In genomic region chr1:21263052-21263429, GRCh38 we compare ENCODE assay signal across 10 cellular contexts. TPM values are rescaled to one million over a fixed set of nuclear protein-coding genes. Genes with fewer than 3 reads are reported as not detected.
A peak's percentile ranks its signal among the peaks of the same experiment; 100 is the strongest.
DNase-seq lines count a peak whose midpoint lies in the region; ATAC-seq and TF ChIP-seq lines count a peak whose summit lies in the region.
"Had no signal": no experiment of that assay in that cellular context is flagged by ENCODE, and none has a peak within 500 bp of the region (broad histone marks: within the 10 kb centered on the region; RNA-seq: fewer than 3 reads in every experiment).

No MANE protein-coding gene starts in this region.

- TF ChIP-seq CTCF in colonic mucosa (IDR thresholded peaks at IDR 0.05) (no peak), nephron progenitor cell (IDR thresholded peaks at IDR 0.05) (no peak), tibial nerve (IDR thresholded peaks at IDR 0.05) (no peak)

- H3K36me3 Mint-ChIP-seq in activated T-cell treated with anti-CD3 and anti-CD28 coated beads, Interleukin-2, amount 50 U/mL, for 72 hours (ENCODE audit: insufficient read depth in 2 of 2): peaks cover 15 to 22% of the 10 kb centered on the region in 2 donors
- H3K36me3 Mint-ChIP-seq in nephron progenitor cell (ENCODE audit: low read depth): peaks cover 12% of the 10 kb centered on the region

- no peak for TF ChIP-seq EP300 in tibial nerve (IDR thresholded peaks at IDR 0.05)

- TF ChIP-seq POLR2A in tibial nerve (IDR thresholded peaks at IDR 0.05): peak in 1 of 2 donors; percentile 5

- H3K9me3 ChIP-seq in colonic mucosa (no peaks in the 10 kb centered on the region), tibial nerve (no peaks in the 10 kb centered on the region)

- H3K4me3 ChIP-seq in colonic mucosa: no peak overlapping the region
- H3K4me3 ChIP-seq in tibial nerve: no peak overlapping the region

- H3K27ac Mint-ChIP-seq in activated T-cell treated with anti-CD3 and anti-CD28 coated beads, Interleukin-2, amount 50 U/mL, for 72 hours: peak overlapping the region; percentile 50
- peak overlapping the region; percentile 77 for H3K27ac Mint-ChIP-seq in nephron progenitor cell

- WGBS in tibial nerve, 2 donors: 65 to 77% methylated on average over 10 of the region's 10 CpGs

- ATAC-seq in activated T-cell treated with anti-CD3 and anti-CD28 coated beads, Interleukin-2, amount 50 U/mL, for 72 hours (replicated peaks in 1 of 2): no peak

- no peaks in the 10 kb centered on the region for H3K27me3 ChIP-seq in colonic mucosa
- H3K27me3 ChIP-seq in tibial nerve: no peaks in the 10 kb centered on the region

- H3K9ac ChIP-seq in colonic mucosa (ENCODE audit: low read depth in 2 of 2, low read length in 2 of 2): peak overlapping the region; percentile 30 to 48

- H3K36me3 ChIP-seq in colonic mucosa: peaks cover 1% of the 10 kb centered on the region
- peaks cover 0 to 44% (median 5%) of the 10 kb centered on the region in 3 donors for H3K36me3 ChIP-seq in tibial nerve

- no peaks in the 10 kb centered on the region for H3K27me3 Mint-ChIP-seq in activated T-cell treated with anti-CD3 and anti-CD28 coated beads, Interleukin-2, amount 50 U/mL, for 72 hours (ENCODE audit: low read depth)
- H3K27me3 Mint-ChIP-seq in nephron progenitor cell (ENCODE audit: low read depth, poor library complexity): no peaks in the 10 kb centered on the region

- H3K9me3 Mint-ChIP-seq in activated T-cell treated with anti-CD3 and anti-CD28 coated beads, Interleukin-2, amount 50 U/mL, for 72 hours: no peaks in the 10 kb centered on the region
- H3K9me3 Mint-ChIP-seq in nephron progenitor cell: no peaks in the 10 kb centered on the region

- peaks cover 4% of the 10 kb centered on the region for H3K4me1 ChIP-seq in colonic mucosa
- peaks cover 0 to 82% (median 35%) of the 10 kb centered on the region in 4 donors for H3K4me1 ChIP-seq in tibial nerve

- peak overlapping the region; percentile 74 for H3K27ac ChIP-seq in colonic mucosa
- peak overlapping the region; percentile 79 to 96 (median 92) for H3K27ac ChIP-seq in tibial nerve

- H3K4me1 Mint-ChIP-seq in activated T-cell treated with anti-CD3 and anti-CD28 coated beads, Interleukin-2, amount 50 U/mL, for 72 hours (ENCODE audit: low read depth): peaks cover 55% of the 10 kb centered on the region
- H3K4me1 Mint-ChIP-seq in nephron progenitor cell: peaks cover 44% of the 10 kb centered on the region

- DNase-seq in activated T-cell treated with anti-CD3 and anti-CD28 coated beads, Interleukin-2, amount 50 U/mL, for 72 hours: no peak
- DNase-seq in activated T-cell treated with anti-CD3 and anti-CD28 coated beads for 4 hours (no peak), colonic mucosa (no peak), nephron progenitor cell (no peak), tibial nerve (ENCODE audit: low spot score in 2 of 2) (no peak), SIG-M5 treated with dmso at 0.1 percent for 504 hours (lab: John Stamatoyannopoulos, UW; ENCODE audit: unreplicated experiment) (no peak), hypothalamus (lab: John Stamatoyannopoulos, UW) (no peak), occipital lobe (lab: John Stamatoyannopoulos, UW) (no peak)
- DNase-seq: activated CD8-positive, alpha-beta memory T cell treated with anti-CD3 and anti-CD28 coated beads for 24 hours; NCI-H446 had no signal

- intact Hi-C loops in colonic mucosa (cut with DNase I): no loop called here

- no peak overlapping the region for H3K4me3 Mint-ChIP-seq in activated T-cell treated with anti-CD3 and anti-CD28 coated beads, Interleukin-2, amount 50 U/mL, for 72 hours
- no peak overlapping the region for H3K4me3 Mint-ChIP-seq in nephron progenitor cell

RNA-seq across cellular contexts. Expression of gene ECE1, which starts 27.2 kb away (rescaled TPM):
- total RNA-seq in activated T-cell treated with anti-CD3 and anti-CD28 coated beads, Interleukin-2, amount 50 U/mL, for 72 hours: 100 to 1,000 TPM; 159 to 193 TPM
- 100 to 1,000 TPM in 1 of 2 donors, 10 to 100 TPM in 1; 99.0 to 149 TPM for total RNA-seq in colonic mucosa
- total RNA-seq in tibial nerve: 100 to 1,000 TPM in 2 of 4 donors, 10 to 100 TPM in 2; 84.1 to 128 (median 110) TPM
- total RNA-seq in occipital lobe: 9.5 TPM
